ENCODE assay signal across 14 cellular contexts in the genomic region with DNA sequence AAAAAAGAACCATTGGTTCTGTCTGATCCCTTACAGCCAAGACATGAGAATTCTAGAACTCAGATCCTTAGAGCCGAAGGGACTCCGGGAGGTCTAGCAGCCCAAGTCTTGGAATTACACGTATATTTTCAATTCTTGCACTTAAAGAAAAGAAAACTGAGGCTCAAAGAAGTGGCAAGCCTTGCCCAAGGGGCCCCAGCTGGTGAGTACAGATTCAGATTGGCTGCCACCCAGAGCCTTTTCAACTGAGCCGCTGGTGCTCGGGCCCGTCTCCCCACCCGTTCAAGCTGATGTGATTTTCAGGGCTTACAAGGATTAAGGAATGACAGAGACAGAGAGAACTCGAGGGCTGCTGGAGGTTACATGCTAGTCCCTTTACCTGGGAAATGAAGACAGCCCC.
DNase-seq lines count a peak whose midpoint lies in the region; ATAC-seq, FAIRE-seq and TF ChIP-seq lines count a peak whose summit lies in the region.
"Had no signal": no experiment of that assay in that cellular context is flagged by ENCODE, and none has a peak within 500 bp of the region (broad histone marks: within the 10 kb centered on the region; RNA-seq: fewer than 3 reads in every experiment).

No MANE protein-coding gene starts in this region.

- H3K27me3 Mint-ChIP-seq in activated CD8-positive, alpha-beta memory T cell treated with anti-CD3 and anti-CD28 coated beads, Interleukin-2, amount 10 ng/mL, durations not matched to agents 7 days and 5 days, result no peaks in the 10 kb centered on the region
- no peaks in the 10 kb centered on the region for H3K27me3 Mint-ChIP-seq in activated naive CD8-positive, alpha-beta T cell treated with anti-CD3 and anti-CD28 coated beads, Interleukin-2, amount 10 ng/mL, durations not matched to agents 7 days and 5 days

- H3K9me3 ChIP-seq in KOPT-K1 (ENCODE audit: insufficient read depth, low read length, poor library complexity, severe bottlenecking), result peaks cover 4% of the 10 kb centered on the region
- peaks cover 0 to 1% (median 0%) of the 10 kb centered on the region in 4 donors for H3K9me3 ChIP-seq in sigmoid colon
- H3K9me3 ChIP-seq in pancreas, result no peaks in the 10 kb centered on the region

- intact Hi-C loops in sigmoid colon (cut with DNase I) (no loop called here), pancreas (cut with DNase I) (loop anchor here in 2 of 3 donors (10.0 kb wide), 3 partner anchors 235 to 245 kb away; no protein-coding TSS in a partner anchor)

- H3K27ac ChIP-seq in KOPT-K1 (ENCODE audit: low read depth, low read length, poor library complexity, severe bottlenecking) (peak overlapping the region; percentile 71), sigmoid colon (peak overlapping the region in 3 of 4 donors; percentile 46 to 66 (median 60)), pancreas (no peak overlapping the region)
- H3K27ac ChIP-seq: SK-N-MC had no signal

- POLR2A ChIA-PET in activated naive CD8-positive, alpha-beta T cell treated with anti-CD3 and anti-CD28 coated beads, Interleukin-2, amount 10 ng/mL, durations not matched to agents 7 days and 5 days (lab: Charles Lee), result interaction anchor here (0.8 to 12.2 kb wide), 3 partner anchors 9 to 283 kb away, joined by 3 to 387 read pairs (median 4); no protein-coding TSS in a partner anchor

- peaks cover 0 to 8% (median 0%) of the 10 kb centered on the region in 4 donors for H3K4me1 ChIP-seq in sigmoid colon
- no peaks in the 10 kb centered on the region for H3K4me1 ChIP-seq in pancreas

- no peaks in the 10 kb centered on the region for H3K9me3 Mint-ChIP-seq in activated CD8-positive, alpha-beta memory T cell treated with anti-CD3 and anti-CD28 coated beads, Interleukin-2, amount 10 ng/mL, durations not matched to agents 7 days and 5 days (ENCODE audit: low read depth)
- no peaks in the 10 kb centered on the region for H3K9me3 Mint-ChIP-seq in activated naive CD8-positive, alpha-beta T cell treated with anti-CD3 and anti-CD28 coated beads, Interleukin-2, amount 10 ng/mL, durations not matched to agents 7 days and 5 days

- peak overlapping the region; percentile 1 for H3K4me3 Mint-ChIP-seq in activated CD8-positive, alpha-beta memory T cell treated with anti-CD3 and anti-CD28 coated beads, Interleukin-2, amount 10 ng/mL, durations not matched to agents 7 days and 5 days
- H3K4me3 Mint-ChIP-seq in activated naive CD8-positive, alpha-beta T cell treated with anti-CD3 and anti-CD28 coated beads, Interleukin-2, amount 10 ng/mL, durations not matched to agents 7 days and 5 days, result peak overlapping the region; percentile 80
- H3K4me3 Mint-ChIP-seq: CD14-positive monocyte, endodermal cell had no signal

- CTCF ChIA-PET in activated CD8-positive, alpha-beta memory T cell treated with anti-CD3 and anti-CD28 coated beads, Interleukin-2, amount 10 ng/mL, durations not matched to agents 7 days and 5 days (lab: Charles Lee), result interaction anchor here (1.7 to 7.7 kb wide), 5 partner anchors 9 to 282 kb away, joined by 10 to 80 read pairs (median 34); a partner anchor contains a TSS

- in situ Hi-C loops in GM13976 (cut with MboI; ENCODE audit: low sequenced_read_pairs, unreplicated experiment), result loop anchor here (10.0 kb wide), 2 partner anchors 65 to 235 kb away; no protein-coding TSS in a partner anchor

- H3K36me3 Mint-ChIP-seq in activated CD8-positive, alpha-beta memory T cell treated with anti-CD3 and anti-CD28 coated beads, Interleukin-2, amount 10 ng/mL, durations not matched to agents 7 days and 5 days, result peaks cover 8% of the 10 kb centered on the region
- H3K36me3 Mint-ChIP-seq in activated naive CD8-positive, alpha-beta T cell treated with anti-CD3 and anti-CD28 coated beads, Interleukin-2, amount 10 ng/mL, durations not matched to agents 7 days and 5 days, result no peaks in the 10 kb centered on the region
- H3K36me3 Mint-ChIP-seq: CD14-positive monocyte had no signal

- no peaks in the 10 kb centered on the region for H3K27me3 ChIP-seq in sigmoid colon
- no peaks in the 10 kb centered on the region for H3K27me3 ChIP-seq in pancreas

- peaks cover 80% of the 10 kb centered on the region for H3K4me1 Mint-ChIP-seq in activated CD8-positive, alpha-beta memory T cell treated with anti-CD3 and anti-CD28 coated beads, Interleukin-2, amount 10 ng/mL, durations not matched to agents 7 days and 5 days
- peaks cover 75% of the 10 kb centered on the region for H3K4me1 Mint-ChIP-seq in activated naive CD8-positive, alpha-beta T cell treated with anti-CD3 and anti-CD28 coated beads, Interleukin-2, amount 10 ng/mL, durations not matched to agents 7 days and 5 days

- TF ChIP-seq EP300 in sigmoid colon (IDR thresholded peaks at IDR 0.05), result no peak

- TF ChIP-seq CTCF in sigmoid colon (IDR thresholded peaks at IDR 0.05) (no peak), GM13976 (IDR thresholded peaks at IDR 0.05; ENCODE audit: borderline replicate concordance, control extremely low read depth, extremely low read depth, insufficient read depth, missing control alignments) (no peak), pancreas (IDR thresholded peaks at IDR 0.05) (no peak)

- H3K36me3 ChIP-seq in KOPT-K1 (ENCODE audit: insufficient read depth, low read length), result no peaks in the 10 kb centered on the region
- H3K36me3 ChIP-seq in sigmoid colon, result no peaks in the 10 kb centered on the region
- H3K36me3 ChIP-seq in pancreas, result no peaks in the 10 kb centered on the region

- FAIRE-seq in pancreas (lab: Jason Lieb, UNC), result no peak
- FAIRE-seq: small intestine had no signal

- H3K4me3 ChIP-seq in sigmoid colon (no peak overlapping the region), pancreas (no peak overlapping the region)
- H3K4me3 ChIP-seq: SK-N-MC had no signal

- no peak for TF ChIP-seq POLR2A in sigmoid colon (IDR thresholded peaks at IDR 0.05)

- ATAC-seq in activated CD8-positive, alpha-beta memory T cell treated with anti-CD3 and anti-CD28 coated beads, Interleukin-2, amount 10 ng/mL, durations not matched to agents 7 days and 5 days, result no peak
- no peak for ATAC-seq in activated naive CD8-positive, alpha-beta T cell treated with anti-CD3 and anti-CD28 coated beads, Interleukin-2, amount 10 ng/mL, durations not matched to agents 7 days and 5 days (ENCODE audit: low read depth)
- no peak for ATAC-seq in pancreas
- ATAC-seq in GM18909 (IDR thresholded peaks at IDR 0.05; ENCODE audit: poor library complexity, unreplicated experiment), result no peak

- WGBS in sigmoid colon, 2 donors, result 74 to 81% methylated on average over 8 of the region's 8 CpGs
- WGBS in pancreas, 2 donors, result 72 to 74% methylated on average over 8 of the region's 8 CpGs

- peak overlapping the region; percentile 100 for H3K27ac Mint-ChIP-seq in activated CD8-positive, alpha-beta memory T cell treated with anti-CD3 and anti-CD28 coated beads, Interleukin-2, amount 10 ng/mL, durations not matched to agents 7 days and 5 days
- peak overlapping the region; percentile 100 for H3K27ac Mint-ChIP-seq in activated naive CD8-positive, alpha-beta T cell treated with anti-CD3 and anti-CD28 coated beads, Interleukin-2, amount 10 ng/mL, durations not matched to agents 7 days and 5 days
- H3K27ac Mint-ChIP-seq: endodermal cell had no signal

- DNase-seq in activated CD8-positive, alpha-beta memory T cell treated with anti-CD3 and anti-CD28 coated beads, Interleukin-2, amount 10 ng/mL, durations not matched to agents 7 days and 5 days, result no peak
- no peak for DNase-seq in activated CD8-positive, alpha-beta memory T cell treated with anti-CD3 and anti-CD28 coated beads, Interleukin-2, amount 50 U/mL, for 4 hours
- no peak for DNase-seq in activated naive CD8-positive, alpha-beta T cell treated with anti-CD3 and anti-CD28 coated beads, Interleukin-2, amount 10 ng/mL, durations not matched to agents 7 days and 5 days
- DNase-seq in sigmoid colon, result no peak
- no peak for DNase-seq in GM13976 (ENCODE audit: low spot score)
- DNase-seq in pancreas, result no peak
- DNase-seq: DMS79 treated with DMSO at 0.1 percent for 48 hours, endodermal cell, NCI-H1694, small intestine had no signal

Comparison
In these comparisons a context has a peak if more than half of its experiments do, and no peak if none do; other contexts are left out.
1. H3K27ac ChIP-seq: peak in KOPT-K1 (single experiment) and sigmoid colon (3 of 4); none in pancreas (0 of 4).